ENCODE assay signal across 8 cellular contexts in the genomic region with DNA sequence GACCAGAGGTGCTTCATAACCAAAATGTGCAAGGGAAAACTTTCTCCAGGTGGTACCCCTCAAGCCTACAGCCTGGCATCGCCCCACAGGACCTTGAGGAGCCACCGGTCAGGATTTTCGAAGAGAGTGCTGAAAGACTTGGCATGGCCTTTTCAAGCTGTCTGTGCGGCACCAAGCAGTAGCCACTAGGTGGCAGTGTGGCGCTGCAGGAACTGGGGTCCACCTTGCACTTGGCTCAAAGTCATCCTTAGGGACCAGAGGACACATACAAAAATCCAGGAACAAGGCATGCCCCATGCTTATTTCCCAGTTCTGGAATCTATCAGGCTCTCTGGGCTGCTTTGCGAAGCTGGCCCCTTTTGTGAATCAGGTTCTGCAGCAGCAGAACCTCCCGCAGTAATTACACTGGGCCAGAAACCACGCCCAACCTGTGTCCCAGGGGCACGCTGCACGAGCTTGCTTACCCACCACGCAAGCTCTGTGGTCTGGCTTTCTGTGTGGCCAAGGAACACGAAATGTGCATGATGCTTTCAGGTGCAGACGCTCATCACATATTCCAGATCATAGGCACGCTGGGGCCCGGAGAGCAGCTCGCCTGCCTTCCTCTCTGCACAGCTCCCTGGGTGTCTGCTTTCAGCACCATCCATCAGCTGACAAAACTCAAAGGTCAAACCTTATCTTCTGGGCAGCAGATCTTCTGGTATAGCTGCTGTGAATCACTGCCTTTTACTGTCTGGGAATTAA.
DNase-seq lines count a peak whose midpoint lies in the region; ATAC-seq and TF ChIP-seq lines count a peak whose summit lies in the region.

No MANE protein-coding gene starts in this region.

- TF ChIP-seq POLR2A in heart left ventricle (IDR thresholded peaks at IDR 0.05) (no peak), vagina (IDR thresholded peaks at IDR 0.05) (no peak)

- H3K9me3 ChIP-seq in heart left ventricle (no peaks in the 10 kb centered on the region), vagina (no peaks in the 10 kb centered on the region)

- intact Hi-C loops in heart left ventricle (cut with DNase I): loop anchor here (1.0 to 10.0 kb wide), 12 partner anchors 196 to 607 kb away; no protein-coding TSS in a partner anchor
- intact Hi-C loops in vagina (cut with DNase I): loop anchor here (5.0 kb wide), 1 partner anchor 604 kb away; no protein-coding TSS in a partner anchor

- peaks cover 10% of the 10 kb centered on the region for H3K27me3 Mint-ChIP-seq in activated naive CD8-positive, alpha-beta T cell treated with anti-CD3 and anti-CD28 coated beads, Interleukin-2, amount 50 U/mL, for 24 hours

- H3K27me3 ChIP-seq in heart left ventricle: peaks cover 0 to 12% (median 0%) of the 10 kb centered on the region in 9 donors
- H3K27me3 ChIP-seq in vagina: no peaks in the 10 kb centered on the region

- peaks cover 2% of the 10 kb centered on the region for H3K4me1 Mint-ChIP-seq in activated naive CD8-positive, alpha-beta T cell treated with anti-CD3 and anti-CD28 coated beads, Interleukin-2, amount 50 U/mL, for 24 hours

- peaks cover 0 to 11% (median 3%) of the 10 kb centered on the region in 9 donors for H3K36me3 ChIP-seq in heart left ventricle
- H3K36me3 ChIP-seq in vagina: peaks cover 0 to 5% of the 10 kb centered on the region in 2 donors

- H3K4me1 ChIP-seq in heart left ventricle (peaks cover 0 to 24% (median 15%) of the 10 kb centered on the region in 12 donors), vagina (peaks cover 37% of the 10 kb centered on the region)

- TF ChIP-seq CTCF in heart left ventricle (IDR thresholded peaks at IDR 0.05) (peak; percentile 94 to 99 (median 98)), vagina (IDR thresholded peaks at IDR 0.05) (peak; percentile 64 to 92 (median 90))

- H3K4me3 ChIP-seq in heart left ventricle: peak overlapping the region in 2 of 12 donors; percentile 8 to 19
- H3K4me3 ChIP-seq in vagina: no peak overlapping the region

- peak overlapping the region in 6 of 12 donors; percentile 10 to 68 (median 27) for H3K27ac ChIP-seq in heart left ventricle
- peak overlapping the region; percentile 63 for H3K27ac ChIP-seq in vagina

- DNase-seq in DMS153 treated with DMSO at 0.1 percent for 48 hours (lab: John Stamatoyannopoulos, UW; ENCODE audit: unreplicated experiment) (peak; percentile 76), NCI-H1048 (lab: John Stamatoyannopoulos, UW) (peak; percentile 55), SW 1271 (lab: John Stamatoyannopoulos, UW) (peak; percentile 13 to 46), heart left ventricle (peak; percentile 81 to 90 (median 84)), pulmonary artery endothelial cell (ENCODE audit: low read depth, low spot score) (peak; percentile 48), vagina (ENCODE audit: extremely low spot score in 2 of 2) (no peak)
- DNase-seq in activated naive CD8-positive, alpha-beta T cell treated with anti-CD3 and anti-CD28 coated beads, Interleukin-2, amount 50 U/mL, for 24 hours: peak; percentile 78

- no peaks in the 10 kb centered on the region for H3K9me3 Mint-ChIP-seq in activated naive CD8-positive, alpha-beta T cell treated with anti-CD3 and anti-CD28 coated beads, Interleukin-2, amount 50 U/mL, for 24 hours

- ATAC-seq in GM21619 (IDR thresholded peaks at IDR 0.05; ENCODE audit: unreplicated experiment) (peak; percentile 81), heart left ventricle (peak; percentile 79 to 87 (median 86))
- ATAC-seq in activated naive CD8-positive, alpha-beta T cell treated with anti-CD3 and anti-CD28 coated beads, Interleukin-2, amount 50 U/mL, for 24 hours: peak; percentile 49

- no peak overlapping the region for H3K27ac Mint-ChIP-seq in activated naive CD8-positive, alpha-beta T cell treated with anti-CD3 and anti-CD28 coated beads, Interleukin-2, amount 50 U/mL, for 24 hours

- no peak overlapping the region for H3K4me3 Mint-ChIP-seq in activated naive CD8-positive, alpha-beta T cell treated with anti-CD3 and anti-CD28 coated beads, Interleukin-2, amount 50 U/mL, for 24 hours

- H3K36me3 Mint-ChIP-seq in activated naive CD8-positive, alpha-beta T cell treated with anti-CD3 and anti-CD28 coated beads, Interleukin-2, amount 50 U/mL, for 24 hours (ENCODE audit: low read depth): peaks cover 8% of the 10 kb centered on the region

- 22 to 25% (median 23%) methylated on average over 14 to 16 of the region's 16 CpGs for WGBS in heart left ventricle, 4 donors

Comparison
In these comparisons a context has a peak if more than half of its experiments do, and no peak if none do; other contexts are left out.
1. DNase-seq: peak in DMS153 treated with DMSO at 0.1 percent for 48 hours (single experiment), NCI-H1048 (single experiment), SW 1271 (2 of 2), activated naive CD8-positive, alpha-beta T cell treated with anti-CD3 and anti-CD28 coated beads, Interleukin-2, amount 50 U/mL, for 24 hours (single experiment), heart left ventricle (5 of 5) and pulmonary artery endothelial cell (single experiment); none in vagina (0 of 2).
2. Peak in every context shown above with its lines, with median percentiles within 50 percentile points of each other: ATAC-seq.